In genomic region chr9:98045234-98046160, GRCh38 we compare ENCODE assay signal across 9 cellular contexts. TPM values are rescaled to one million over a fixed set of nuclear protein-coding genes. Genes with fewer than 3 reads are reported as not detected.
DNase-seq lines count a peak whose midpoint lies in the region; ATAC-seq and TF ChIP-seq lines count a peak whose summit lies in the region.
"Had no signal": no experiment of that assay in that cellular context is flagged by ENCODE, and none has a peak within 500 bp of the region (broad histone marks: within the 10 kb centered on the region; RNA-seq: fewer than 3 reads in every experiment).

No MANE protein-coding gene starts in this region.

- no peak overlapping the region for H3K27ac ChIP-seq in neural progenitor cell

- no peaks in the 10 kb centered on the region for H3K9me3 ChIP-seq in neural progenitor cell (ENCODE audit: low read depth)

- no peak overlapping the region for H3K9ac ChIP-seq in neural progenitor cell

- peak; percentile 20 for TF ChIP-seq POLR2A in GM15510 (IDR thresholded peaks at IDR 0.05; ENCODE audit: borderline replicate concordance, extremely low read depth, insufficient read length)

- no peak for TF ChIP-seq CTCF in neural progenitor cell (IDR thresholded peaks at IDR 0.05)

- H3F3A ChIP-seq in neural progenitor cell (ENCODE audit: low read depth), result no peaks in the 10 kb centered on the region

- no peaks in the 10 kb centered on the region for H3K4me1 Mint-ChIP-seq in neural progenitor cell

- no peaks in the 10 kb centered on the region for H3K27me3 ChIP-seq in neural progenitor cell

- DNase-seq in H4 (ENCODE audit: low spot score) (peak; percentile 82), NCI-H1048 (lab: John Stamatoyannopoulos, UW) (peak; percentile 67), neural progenitor cell (ENCODE audit: low spot score) (no peak), mucosa of gallbladder (ENCODE audit: low spot score) (no peak), GM19238 (ENCODE audit: insufficient read length, low spot score) (no peak)
- peak; percentile 41 to 50 for DNase-seq in activated T-cell treated with anti-CD3 and anti-CD28 coated beads, Interleukin-2, amount 50 U/mL, for 48 hours
- DNase-seq: left cardiac atrium had no signal

- H3K27ac Mint-ChIP-seq in neural progenitor cell, result no peak overlapping the region

- no peaks in the 10 kb centered on the region for H3K79me2 ChIP-seq in neural progenitor cell (ENCODE audit: low read depth)

- no peak for ATAC-seq in HG03039 (IDR thresholded peaks at IDR 0.05; ENCODE audit: unreplicated experiment)

- no peaks in the 10 kb centered on the region for H3K36me3 Mint-ChIP-seq in neural progenitor cell

- no peak overlapping the region for H3K4me3 ChIP-seq in neural progenitor cell

- no peaks in the 10 kb centered on the region for H3K4me1 ChIP-seq in neural progenitor cell

- H3K4me3 Mint-ChIP-seq in neural progenitor cell, result no peak overlapping the region

- no peaks in the 10 kb centered on the region for H3K9me3 Mint-ChIP-seq in neural progenitor cell

- no peaks in the 10 kb centered on the region for H4K20me1 ChIP-seq in neural progenitor cell (ENCODE audit: low read depth)

- peaks cover 3% of the 10 kb centered on the region for H3K27me3 Mint-ChIP-seq in neural progenitor cell (ENCODE audit: insufficient read depth, low read depth)

- H2AFZ ChIP-seq in neural progenitor cell (replicated peaks), result peak overlapping the region; percentile 65

- H3K4me2 ChIP-seq in neural progenitor cell, result no peak overlapping the region

- H3K36me3 ChIP-seq in neural progenitor cell, result no peaks in the 10 kb centered on the region

RNA-seq across cellular contexts. Expression of gene NANS, which starts 11.0 kb away (rescaled TPM):
- 119 and 152 TPM in 2 replicates for total RNA-seq in H4 (2014; rRNA removed; shearing (Covaris generic))
- total RNA-seq in neural progenitor cell (ENCODE audit: low replicate concordance), result 13.0 and 17.0 TPM in 2 replicates
- 69.3 TPM for total RNA-seq in mucosa of gallbladder

Comparison
In these comparisons a context has a peak if more than half of its experiments do, and no peak if none do; other contexts are left out.
1. DNase-seq: peak in H4 (single experiment), NCI-H1048 (single experiment) and activated T-cell treated with anti-CD3 and anti-CD28 coated beads, Interleukin-2, amount 50 U/mL, for 48 hours (2 of 2); none in neural progenitor cell (single experiment), mucosa of gallbladder (single experiment) and GM19238 (single experiment).